In the genomic region with DNA sequence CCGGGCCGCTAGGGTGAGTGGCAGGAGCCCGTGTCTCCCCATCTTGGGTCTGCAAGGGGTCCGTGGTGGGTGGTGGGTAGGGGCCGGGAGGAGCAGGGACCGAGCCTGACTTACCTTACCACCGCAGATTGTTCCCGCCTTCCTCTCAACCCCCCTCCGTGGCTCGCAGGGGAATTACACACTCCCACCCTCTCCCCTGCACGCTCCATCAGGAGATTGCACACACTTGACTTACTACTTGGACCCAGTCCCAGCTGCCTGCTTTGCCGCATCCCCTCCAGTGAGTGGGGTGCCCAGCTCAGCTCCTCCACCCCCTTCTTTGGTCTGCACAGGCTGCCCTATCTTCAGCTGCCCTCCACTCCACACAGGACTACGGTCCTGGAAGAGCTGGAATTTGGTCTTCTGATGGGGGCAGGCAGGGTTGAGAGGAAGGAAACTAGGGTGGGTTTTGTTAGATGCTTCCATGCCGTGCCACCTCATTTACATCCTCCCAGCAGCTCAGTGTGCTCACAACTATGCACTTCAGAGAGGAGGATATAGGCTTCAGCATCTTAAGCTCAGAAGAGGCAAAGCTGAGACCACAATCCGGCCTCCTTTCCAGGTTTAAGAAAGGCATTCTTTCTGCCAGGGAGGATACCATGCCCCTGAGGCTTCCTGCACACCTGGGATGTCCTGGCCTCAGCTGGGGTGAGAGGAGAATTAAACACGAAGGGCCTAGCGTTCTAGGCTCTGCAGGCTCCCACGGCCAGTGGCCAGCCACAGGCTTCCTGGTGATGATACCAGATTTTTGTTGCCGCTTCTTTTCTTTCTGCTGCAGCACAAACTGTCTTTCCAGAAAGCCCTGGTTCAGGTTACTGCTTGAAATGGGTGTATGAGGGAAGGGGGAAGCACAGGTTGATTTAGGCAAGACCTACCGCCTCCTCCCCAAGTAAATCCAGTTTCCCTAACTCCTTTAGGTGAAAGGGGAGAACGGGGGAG, we compare ENCODE assay signal across 8 cellular contexts.
DNase-seq lines count a peak whose midpoint lies in the region; ATAC-seq lines count a peak whose summit lies in the region.

No MANE protein-coding gene starts in this region.

- peak overlapping the region; percentile 13 for H3K4me3 ChIP-seq in iPS-11a (ENCODE audit: low read depth, low read length)

- peaks cover 46% of the 10 kb centered on the region for H3K4me1 Mint-ChIP-seq in T-helper 2 cell treated with Interferon-gamma antibody and Interleukin-4, amounts not matched to agents 5 μg/mL and 100 μg/mL, for 36 hours (ENCODE audit: low read depth)
- H3K4me1 Mint-ChIP-seq in stimulated activated naive CD8-positive, alpha-beta T cell treated with anti-CD3 and anti-CD28 coated beads, Interleukin-15, Interleukin-2, amounts not matched to agents 100 ng/mL and 50 ng/mL, for 24 hours (ENCODE audit: low read depth): peaks cover 67% of the 10 kb centered on the region

- H3K27ac Mint-ChIP-seq in T-helper 2 cell treated with Interferon-gamma antibody and Interleukin-4, amounts not matched to agents 5 μg/mL and 100 μg/mL, for 36 hours: peak overlapping the region; percentile 73
- peak overlapping the region; percentile 80 for H3K27ac Mint-ChIP-seq in stimulated activated naive CD8-positive, alpha-beta T cell treated with anti-CD3 and anti-CD28 coated beads, Interleukin-15, Interleukin-2, amounts not matched to agents 100 ng/mL and 50 ng/mL, for 24 hours

- peak overlapping the region; percentile 74 for H3K4me3 Mint-ChIP-seq in T-helper 2 cell treated with Interferon-gamma antibody and Interleukin-4, amounts not matched to agents 5 μg/mL and 100 μg/mL, for 36 hours
- H3K4me3 Mint-ChIP-seq in stimulated activated naive CD8-positive, alpha-beta T cell treated with anti-CD3 and anti-CD28 coated beads, Interleukin-15, Interleukin-2, amounts not matched to agents 100 ng/mL and 50 ng/mL, for 24 hours: peak overlapping the region; percentile 83

- DNase-seq in NCI-H2196 (lab: John Stamatoyannopoulos, UW; ENCODE audit: unreplicated experiment) (peak; percentile 30), NCI-H2196 treated with DMSO at 0.1 percent for 48 hours (lab: John Stamatoyannopoulos, UW; ENCODE audit: unreplicated experiment) (no peak), 8988T (no peak)
- DNase-seq in T-helper 2 cell treated with Interferon-gamma antibody and Interleukin-4, amounts not matched to agents 5 μg/mL and 100 μg/mL, for 36 hours (ENCODE audit: low spot score): no peak

- H3K9me3 Mint-ChIP-seq in T-helper 2 cell treated with Interferon-gamma antibody and Interleukin-4, amounts not matched to agents 5 μg/mL and 100 μg/mL, for 36 hours: no peaks in the 10 kb centered on the region
- H3K9me3 Mint-ChIP-seq in stimulated activated naive CD8-positive, alpha-beta T cell treated with anti-CD3 and anti-CD28 coated beads, Interleukin-15, Interleukin-2, amounts not matched to agents 100 ng/mL and 50 ng/mL, for 24 hours: no peaks in the 10 kb centered on the region

- peaks cover 3% of the 10 kb centered on the region for H3K36me3 Mint-ChIP-seq in T-helper 2 cell treated with Interferon-gamma antibody and Interleukin-4, amounts not matched to agents 5 μg/mL and 100 μg/mL, for 36 hours (ENCODE audit: low read depth)
- H3K36me3 Mint-ChIP-seq in stimulated activated naive CD8-positive, alpha-beta T cell treated with anti-CD3 and anti-CD28 coated beads, Interleukin-15, Interleukin-2, amounts not matched to agents 100 ng/mL and 50 ng/mL, for 24 hours (ENCODE audit: low read depth): no peaks in the 10 kb centered on the region

- peaks cover 6% of the 10 kb centered on the region for H3K27me3 Mint-ChIP-seq in T-helper 2 cell treated with Interferon-gamma antibody and Interleukin-4, amounts not matched to agents 5 μg/mL and 100 μg/mL, for 36 hours (ENCODE audit: low read depth)
- H3K27me3 Mint-ChIP-seq in stimulated activated naive CD8-positive, alpha-beta T cell treated with anti-CD3 and anti-CD28 coated beads, Interleukin-15, Interleukin-2, amounts not matched to agents 100 ng/mL and 50 ng/mL, for 24 hours: no peaks in the 10 kb centered on the region

- no peak for ATAC-seq in HG03139 (IDR thresholded peaks at IDR 0.05; ENCODE audit: unreplicated experiment)
- no peak for ATAC-seq in HG03432 (IDR thresholded peaks at IDR 0.05; ENCODE audit: unreplicated experiment)
